In genomic region chr9:95529910-95530309, GRCh38 we compare ENCODE assay signal across 28 cellular contexts. TPM values are rescaled to one million over a fixed set of nuclear protein-coding genes. Genes with fewer than 3 reads are reported as not detected.
DNase-seq lines count a peak whose midpoint lies in the region; ATAC-seq, FAIRE-seq and TF ChIP-seq lines count a peak whose summit lies in the region.
"Had no signal": no experiment of that assay in that cellular context is flagged by ENCODE, and none has a peak within 500 bp of the region (broad histone marks: within the 10 kb centered on the region; RNA-seq: fewer than 3 reads in every experiment).

No MANE protein-coding gene starts in this region.

- H3K4me3 ChIP-seq in HEK293 (ENCODE audit: low read depth, low read length) (no peak overlapping the region), kidney (ENCODE audit: low read length in 2 of 2) (no peak overlapping the region), stomach (no peak overlapping the region)
- H3K4me3 ChIP-seq: BLaER1, GM12878 had no signal

- TF ChIP-seq CTCF in HEK293 (tag by site-specific recombination; IDR thresholded peaks at IDR 0.05) = no peak
- TF ChIP-seq CTCF in kidney (IDR thresholded peaks at IDR 0.05; ENCODE audit: borderline replicate concordance, extremely low read depth, insufficient read depth) = no peak
- TF ChIP-seq CTCF in stomach (IDR thresholded peaks at IDR 0.05) = no peak

- POLR2A ChIA-PET in HEK293 (lab: Yijun Ruan, JAX) = interaction anchor here (0.9 kb wide), 1 partner anchor 10 kb away, joined by 3 read pairs; no protein-coding TSS in a partner anchor

- no peak for ATAC-seq in GM19463 (IDR thresholded peaks at IDR 0.05; ENCODE audit: unreplicated experiment)
- ATAC-seq: GM12878 had no signal

- H3K36me3 ChIP-seq in HEK293 (ENCODE audit: control insufficient read depth in 2 of 2, insufficient read depth in 1 of 2, low read length in 2 of 2) = no peaks in the 10 kb centered on the region
- no peaks in the 10 kb centered on the region for H3K36me3 ChIP-seq in kidney (ENCODE audit: control insufficient read depth in 1 of 2, insufficient read depth in 2 of 2, low read length in 2 of 2)
- no peaks in the 10 kb centered on the region for H3K36me3 ChIP-seq in stomach
- H3K36me3 ChIP-seq: BE2C, BLaER1 had no signal

- 81 to 89% (median 87%) methylated on average over 1 of the region's 1 CpG for WGBS in stomach, 5 donors

- no peak for TF ChIP-seq POLR2A in stomach (IDR thresholded peaks at IDR 0.05)

- peaks cover 0 to 19% (median 0%) of the 10 kb centered on the region in 3 donors for H3K27me3 ChIP-seq in stomach
- H3K27me3 ChIP-seq: BE2C, BLaER1 had no signal

- no peak for DNase-seq in frontal cortex (ENCODE audit: low spot score in 2 of 2)
- DNase-seq in kidney = no peak
- DNase-seq in NCI-H2196 treated with DMSO at 0.1 percent for 48 hours (lab: John Stamatoyannopoulos, UW; ENCODE audit: unreplicated experiment) = no peak
- DNase-seq in stomach = no peak
- no peak for DNase-seq in T-helper 1 cell
- DNase-seq: 8988T; ACHN; BE2C; C1 segment of cervical spinal cord; CD4-positive, alpha-beta memory T cell; CD4-positive, CD25-positive, alpha-beta regulatory T cell; CD8-positive, alpha-beta memory T cell; COR-L47; DMS 273 treated with DMSO at 0.1 percent for 48 hours; DMS153; DMS53; DMS79; DND-41; EL; GDM1 had no signal

- no peak for TF ChIP-seq EP300 in stomach (IDR thresholded peaks at IDR 0.05)

- no peak overlapping the region for H3K9ac ChIP-seq in kidney (ENCODE audit: low read length in 2 of 2)
- H3K9ac ChIP-seq: BLaER1 had no signal

- CTCF ChIA-PET in HEK293 (lab: Yijun Ruan, JAX) = interaction anchor here (1.0 kb wide), 2 partner anchors 688 to 1120 kb away, joined by 3 read pairs; no protein-coding TSS in a partner anchor

- no peaks in the 10 kb centered on the region for H3K4me1 ChIP-seq in HEK293 (ENCODE audit: control insufficient read depth, insufficient read depth, low read length)
- no peaks in the 10 kb centered on the region for H3K4me1 ChIP-seq in kidney (ENCODE audit: control insufficient read depth in 1 of 2, insufficient read depth in 1 of 2, low read depth in 1 of 2, low read length in 2 of 2)
- no peaks in the 10 kb centered on the region for H3K4me1 ChIP-seq in stomach
- H3K4me1 ChIP-seq: BE2C, BLaER1 had no signal

- H3K9me3 ChIP-seq in HEK293 (ENCODE audit: control insufficient read depth, insufficient read depth, low read depth, low read length) (no peaks in the 10 kb centered on the region), kidney (ENCODE audit: control insufficient read depth in 1 of 2, low read length in 2 of 2) (no peaks in the 10 kb centered on the region), stomach (no peaks in the 10 kb centered on the region)
- H3K9me3 ChIP-seq: BE2C had no signal

- peak; percentile 75 for FAIRE-seq in frontal cortex (lab: Jason Lieb, UNC)
- FAIRE-seq in kidney (lab: Jason Lieb, UNC) = peak; percentile 44
- FAIRE-seq: A204.1, GM12878, GM12892, GM18507 had no signal

- no peak overlapping the region for H3K27ac ChIP-seq in HEK293 (ENCODE audit: extremely low read depth, low read depth, low read length)
- H3K27ac ChIP-seq in kidney (ENCODE audit: low read depth in 2 of 2, low read length in 2 of 2) = no peak overlapping the region
- no peak overlapping the region for H3K27ac ChIP-seq in stomach
- H3K27ac ChIP-seq: BLaER1 had no signal

- intact Hi-C loops in kidney (cut with DNase I) (no loop called here), stomach (cut with DNase I; ENCODE audit: low total_unique reads) (no loop called here)

TF ChIP-seq in HEK293, 187 proteins besides CTCF, POLR2A, EP300 and RAD21:
- TF ChIP-seq ZNF510 (tag by site-specific recombination; IDR thresholded peaks at IDR 0.05; ENCODE audit: insufficient replicate concordance) (peak; percentile 100), ZFP41 (tag by site-specific recombination; IDR thresholded peaks at IDR 0.05; ENCODE audit: borderline replicate concordance) (no peak)
- TF ChIP-seq, protein P1, sequence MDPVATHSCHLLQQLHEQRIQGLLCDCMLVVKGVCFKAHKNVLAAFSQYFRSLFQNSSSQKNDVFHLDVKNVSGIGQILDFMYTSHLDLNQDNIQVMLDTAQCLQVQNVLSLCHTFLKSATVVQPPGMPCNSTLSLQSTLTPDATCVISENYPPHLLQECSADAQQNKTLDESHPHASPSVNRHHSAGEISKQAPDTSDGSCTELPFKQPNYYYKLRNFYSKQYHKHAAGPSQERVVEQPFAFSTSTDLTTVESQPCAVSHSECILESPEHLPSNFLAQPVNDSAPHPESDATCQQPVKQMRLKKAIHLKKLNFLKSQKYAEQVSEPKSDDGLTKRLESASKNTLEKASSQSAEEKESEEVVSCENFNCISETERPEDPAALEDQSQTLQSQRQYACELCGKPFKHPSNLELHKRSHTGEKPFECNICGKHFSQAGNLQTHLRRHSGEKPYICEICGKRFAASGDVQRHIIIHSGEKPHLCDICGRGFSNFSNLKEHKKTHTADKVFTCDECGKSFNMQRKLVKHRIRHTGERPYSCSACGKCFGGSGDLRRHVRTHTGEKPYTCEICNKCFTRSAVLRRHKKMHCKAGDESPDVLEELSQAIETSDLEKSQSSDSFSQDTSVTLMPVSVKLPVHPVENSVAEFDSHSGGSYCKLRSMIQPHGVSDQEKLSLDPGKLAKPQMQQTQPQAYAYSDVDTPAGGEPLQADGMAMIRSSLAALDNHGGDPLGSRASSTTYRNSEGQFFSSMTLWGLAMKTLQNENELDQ (tag by site-specific recombination; IDR thresholded peaks at IDR 0.05; ENCODE audit: low read depth) = no peak

RNA-seq across cellular contexts. Expression of gene PTCH1, which starts 13.1 kb away (rescaled TPM):
- total RNA-seq in frontal cortex (8.2 TPM), kidney (37.2 TPM), stomach (10 to 100 TPM; 20.6 to 53.3 (median 28.0) TPM)
- polyA plus RNA-seq in kidney (ENCODE audit: insufficient read depth, low read depth, low replicate concordance) (2.6 TPM), stomach (1 to 10 TPM; 3.9 to 9.3 (median 8.6) TPM)
- polyA plus RNA-seq: CD14-positive monocyte had no signal
